1 cellular context compared by ENCODE assay signal in the genomic region with DNA sequence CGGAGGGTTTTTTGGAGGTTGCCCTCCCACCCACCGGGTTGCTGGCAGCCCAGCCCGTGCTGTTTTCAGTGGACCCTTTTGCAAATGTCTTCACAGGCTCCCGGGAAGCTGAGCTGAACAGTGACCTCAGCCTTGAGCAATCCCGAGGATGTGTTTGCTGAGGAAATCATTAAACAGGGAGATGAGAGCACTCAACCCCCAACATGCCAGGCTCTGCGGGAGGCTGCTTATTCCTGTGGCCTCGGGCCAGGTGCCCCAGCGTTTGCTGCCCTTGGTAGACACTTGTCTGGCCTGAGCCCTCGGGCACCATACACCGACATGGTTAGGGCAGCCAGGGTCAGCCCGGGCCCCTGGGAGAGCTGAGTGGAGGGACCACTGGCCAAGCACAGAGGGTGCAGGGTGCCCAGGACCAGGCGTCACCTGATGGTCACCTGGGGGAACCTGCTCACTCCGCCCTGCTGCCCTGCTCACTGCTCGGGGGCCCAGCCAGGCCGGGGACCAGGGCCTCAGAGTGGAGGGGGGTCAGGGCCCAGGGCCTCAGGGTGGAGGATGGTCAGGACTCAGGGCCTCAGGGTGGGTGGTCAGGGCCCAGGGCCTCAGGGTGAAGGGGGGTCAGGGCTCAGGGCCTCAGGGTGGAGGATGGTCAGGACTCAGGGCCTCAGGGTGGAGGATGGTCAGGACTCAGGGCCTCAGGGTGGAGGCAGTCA.
TF ChIP-seq lines count a peak whose summit lies in the region.

No MANE protein-coding gene starts in this region.

TF ChIP-seq in GM23338, 12 proteins besides CTCF, POLR2A, EP300 and RAD21 (continued from another document):
- no peak for TF ChIP-seq ETS1 (IDR thresholded peaks at IDR 0.05)
